In genomic region chr1:41380979-41381690, GRCh38 we compare ENCODE assay signal across 1 cellular context.
TF ChIP-seq lines count a peak whose summit lies in the region.

No MANE protein-coding gene starts in this region.

TF ChIP-seq in neural cell, 6 proteins besides CTCF, POLR2A, EP300 and RAD21 (continued from another document):
- TF ChIP-seq REST (IDR thresholded peaks at IDR 0.05; ENCODE audit: borderline replicate concordance) (no peak), POLR2AphosphoS5 (IDR thresholded peaks at IDR 0.05) (no peak), MXI1 (conservative IDR thresholded peaks at IDR 0.05; ENCODE audit: poor library complexity, severe bottlenecking) (no peak), TAF1 (IDR thresholded peaks at IDR 0.05; ENCODE audit: low read depth) (no peak), SMC3 (conservative IDR thresholded peaks at IDR 0.05; ENCODE audit: poor library complexity) (no peak)
